Comparison of ENCODE assay signal across 5 cellular contexts in genomic region chr3:107592073-107592472, GRCh38.
"Had no signal": no experiment of that assay in that cellular context is flagged by ENCODE, and none has a peak within 500 bp of the region (broad histone marks: within the 10 kb centered on the region; RNA-seq: fewer than 3 reads in every experiment).

No MANE protein-coding gene starts in this region.

- H3K4me3 Mint-ChIP-seq: GM23338, H9, IgD-negative memory B cell had no signal

- H3K27me3 Mint-ChIP-seq: IgD-negative memory B cell had no signal

- H3K27ac Mint-ChIP-seq: GM23338, IgD-negative memory B cell had no signal

- H3K9me3 Mint-ChIP-seq: GM23338, H9, IgD-negative memory B cell had no signal

- ATAC-seq: GM23338, HepG2 had no signal

- DNase-seq: H9, HCEC 1CT had no signal
